In genomic region chr5:156326718-156327259, GRCh38 we compare ENCODE assay signal across 2 cellular contexts.
TF ChIP-seq lines count a peak whose summit lies in the region.

Gene SGCD, plus strand, starts transcription at chr5:156327164.

TF ChIP-seq in A549, 52 proteins besides CTCF, POLR2A, EP300 and RAD21 (continued from another document):
- TF ChIP-seq MAX (IDR thresholded peaks at IDR 0.05) (peak; percentile 58), FOXS1 (CRISPR knock-in tag; IDR thresholded peaks at IDR 0.05) (no peak), JUN (IDR thresholded peaks at IDR 0.05) (peak in 1 of 2 experiments; percentile 26; a peak in 1 of 5 replicates), RCOR1 (IDR thresholded peaks at IDR 0.05; ENCODE audit: low read depth, low read length) (no peak), ELK1 (IDR thresholded peaks at IDR 0.05; ENCODE audit: low read depth, low read length) (no peak), ZC3H11A (IDR thresholded peaks at IDR 0.05) (no peak), NFE2L2 (conservative IDR thresholded peaks at IDR 0.05; ENCODE audit: low read length) (no peak), HMGXB4 (CRISPR knock-in tag; IDR thresholded peaks at IDR 0.05; ENCODE audit: borderline replicate concordance) (no peak), CBX8 (IDR thresholded peaks at IDR 0.05) (no peak), SMC3 (IDR thresholded peaks at IDR 0.05) (no peak), CHD4 (IDR thresholded peaks at IDR 0.05; ENCODE audit: borderline replicate concordance) (no peak), HOXA7 (CRISPR knock-in tag; IDR thresholded peaks at IDR 0.05) (no peak), HOXB13 (CRISPR knock-in tag; IDR thresholded peaks at IDR 0.05; ENCODE audit: low read depth) (no peak), ESRRA (IDR thresholded peaks at IDR 0.05; ENCODE audit: borderline replicate concordance, low read length) (no peak), PHF8 (IDR thresholded peaks at IDR 0.05; ENCODE audit: borderline replicate concordance, low read depth) (no peak)
- TF ChIP-seq, protein P1, sequence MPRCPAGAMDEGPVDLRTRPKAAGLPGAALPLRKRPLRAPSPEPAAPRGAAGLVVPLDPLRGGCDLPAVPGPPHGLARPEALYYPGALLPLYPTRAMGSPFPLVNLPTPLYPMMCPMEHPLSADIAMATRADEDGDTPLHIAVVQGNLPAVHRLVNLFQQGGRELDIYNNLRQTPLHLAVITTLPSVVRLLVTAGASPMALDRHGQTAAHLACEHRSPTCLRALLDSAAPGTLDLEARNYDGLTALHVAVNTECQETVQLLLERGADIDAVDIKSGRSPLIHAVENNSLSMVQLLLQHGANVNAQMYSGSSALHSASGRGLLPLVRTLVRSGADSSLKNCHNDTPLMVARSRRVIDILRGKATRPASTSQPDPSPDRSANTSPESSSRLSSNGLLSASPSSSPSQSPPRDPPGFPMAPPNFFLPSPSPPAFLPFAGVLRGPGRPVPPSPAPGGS (IDR thresholded peaks at IDR 0.05), result no peak
- TF ChIP-seq, protein P2, sequence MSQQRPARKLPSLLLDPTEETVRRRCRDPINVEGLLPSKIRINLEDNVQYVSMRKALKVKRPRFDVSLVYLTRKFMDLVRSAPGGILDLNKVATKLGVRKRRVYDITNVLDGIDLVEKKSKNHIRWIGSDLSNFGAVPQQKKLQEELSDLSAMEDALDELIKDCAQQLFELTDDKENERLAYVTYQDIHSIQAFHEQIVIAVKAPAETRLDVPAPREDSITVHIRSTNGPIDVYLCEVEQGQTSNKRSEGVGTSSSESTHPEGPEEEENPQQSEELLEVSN (IDR thresholded peaks at IDR 0.05; ENCODE audit: borderline replicate concordance, low read depth), result peak; percentile 53; the same call in 1 of the 2 replicates

TF ChIP-seq in SK-N-SH, 30 proteins besides CTCF, POLR2A, EP300 and RAD21 (continued from another document):
- no peak for TF ChIP-seq USF1 (IDR thresholded peaks at IDR 0.05; ENCODE audit: borderline replicate concordance, low read depth)
- TF ChIP-seq, protein P3, sequence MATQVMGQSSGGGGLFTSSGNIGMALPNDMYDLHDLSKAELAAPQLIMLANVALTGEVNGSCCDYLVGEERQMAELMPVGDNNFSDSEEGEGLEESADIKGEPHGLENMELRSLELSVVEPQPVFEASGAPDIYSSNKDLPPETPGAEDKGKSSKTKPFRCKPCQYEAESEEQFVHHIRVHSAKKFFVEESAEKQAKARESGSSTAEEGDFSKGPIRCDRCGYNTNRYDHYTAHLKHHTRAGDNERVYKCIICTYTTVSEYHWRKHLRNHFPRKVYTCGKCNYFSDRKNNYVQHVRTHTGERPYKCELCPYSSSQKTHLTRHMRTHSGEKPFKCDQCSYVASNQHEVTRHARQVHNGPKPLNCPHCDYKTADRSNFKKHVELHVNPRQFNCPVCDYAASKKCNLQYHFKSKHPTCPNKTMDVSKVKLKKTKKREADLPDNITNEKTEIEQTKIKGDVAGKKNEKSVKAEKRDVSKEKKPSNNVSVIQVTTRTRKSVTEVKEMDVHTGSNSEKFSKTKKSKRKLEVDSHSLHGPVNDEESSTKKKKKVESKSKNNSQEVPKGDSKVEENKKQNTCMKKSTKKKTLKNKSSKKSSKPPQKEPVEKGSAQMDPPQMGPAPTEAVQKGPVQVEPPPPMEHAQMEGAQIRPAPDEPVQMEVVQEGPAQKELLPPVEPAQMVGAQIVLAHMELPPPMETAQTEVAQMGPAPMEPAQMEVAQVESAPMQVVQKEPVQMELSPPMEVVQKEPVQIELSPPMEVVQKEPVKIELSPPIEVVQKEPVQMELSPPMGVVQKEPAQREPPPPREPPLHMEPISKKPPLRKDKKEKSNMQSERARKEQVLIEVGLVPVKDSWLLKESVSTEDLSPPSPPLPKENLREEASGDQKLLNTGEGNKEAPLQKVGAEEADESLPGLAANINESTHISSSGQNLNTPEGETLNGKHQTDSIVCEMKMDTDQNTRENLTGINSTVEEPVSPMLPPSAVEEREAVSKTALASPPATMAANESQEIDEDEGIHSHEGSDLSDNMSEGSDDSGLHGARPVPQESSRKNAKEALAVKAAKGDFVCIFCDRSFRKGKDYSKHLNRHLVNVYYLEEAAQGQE (IDR thresholded peaks at IDR 0.05; ENCODE audit: low read depth, low read length), result no peak
- no peak for TF ChIP-seq IRF3 (IDR thresholded peaks at IDR 0.05; ENCODE audit: low read depth, low read length)
- TF ChIP-seq MAX (IDR thresholded peaks at IDR 0.05; ENCODE audit: low read depth), result no peak
- TF ChIP-seq MXI1 (IDR thresholded peaks at IDR 0.05; ENCODE audit: low read depth, low read length), result peak; percentile 29; the same call in 1 of the 2 replicates
- TF ChIP-seq, protein P4, sequence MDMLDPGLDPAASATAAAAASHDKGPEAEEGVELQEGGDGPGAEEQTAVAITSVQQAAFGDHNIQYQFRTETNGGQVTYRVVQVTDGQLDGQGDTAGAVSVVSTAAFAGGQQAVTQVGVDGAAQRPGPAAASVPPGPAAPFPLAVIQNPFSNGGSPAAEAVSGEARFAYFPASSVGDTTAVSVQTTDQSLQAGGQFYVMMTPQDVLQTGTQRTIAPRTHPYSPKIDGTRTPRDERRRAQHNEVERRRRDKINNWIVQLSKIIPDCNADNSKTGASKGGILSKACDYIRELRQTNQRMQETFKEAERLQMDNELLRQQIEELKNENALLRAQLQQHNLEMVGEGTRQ (IDR thresholded peaks at IDR 0.05; ENCODE audit: borderline replicate concordance, low read depth, low read length), result no peak
- TF ChIP-seq TCF12 (IDR thresholded peaks at IDR 0.05), result peak; percentile 72
- TF ChIP-seq JUND (IDR thresholded peaks at IDR 0.05), result no peak; the same call in 1 of the 2 replicates
- TF ChIP-seq CHD2 (IDR thresholded peaks at IDR 0.05; ENCODE audit: low read length, partially characterized antibody), result no peak
- TF ChIP-seq, protein P5, sequence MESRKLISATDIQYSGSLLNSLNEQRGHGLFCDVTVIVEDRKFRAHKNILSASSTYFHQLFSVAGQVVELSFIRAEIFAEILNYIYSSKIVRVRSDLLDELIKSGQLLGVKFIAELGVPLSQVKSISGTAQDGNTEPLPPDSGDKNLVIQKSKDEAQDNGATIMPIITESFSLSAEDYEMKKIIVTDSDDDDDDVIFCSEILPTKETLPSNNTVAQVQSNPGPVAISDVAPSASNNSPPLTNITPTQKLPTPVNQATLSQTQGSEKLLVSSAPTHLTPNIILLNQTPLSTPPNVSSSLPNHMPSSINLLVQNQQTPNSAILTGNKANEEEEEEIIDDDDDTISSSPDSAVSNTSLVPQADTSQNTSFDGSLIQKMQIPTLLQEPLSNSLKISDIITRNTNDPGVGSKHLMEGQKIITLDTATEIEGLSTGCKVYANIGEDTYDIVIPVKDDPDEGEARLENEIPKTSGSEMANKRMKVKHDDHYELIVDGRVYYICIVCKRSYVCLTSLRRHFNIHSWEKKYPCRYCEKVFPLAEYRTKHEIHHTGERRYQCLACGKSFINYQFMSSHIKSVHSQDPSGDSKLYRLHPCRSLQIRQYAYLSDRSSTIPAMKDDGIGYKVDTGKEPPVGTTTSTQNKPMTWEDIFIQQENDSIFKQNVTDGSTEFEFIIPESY (IDR thresholded peaks at IDR 0.05; ENCODE audit: borderline replicate concordance, low read depth), result no peak
- no peak for TF ChIP-seq POLR2AphosphoS5 (IDR thresholded peaks at IDR 0.05; ENCODE audit: low read depth, low read length)
- no peak for TF ChIP-seq RFX5 (IDR thresholded peaks at IDR 0.05; ENCODE audit: low read length)
- TF ChIP-seq TEAD4 (IDR thresholded peaks at IDR 0.05; ENCODE audit: borderline replicate concordance, insufficient read depth), result no peak
- TF ChIP-seq GABPA (IDR thresholded peaks at IDR 0.05; ENCODE audit: low read depth), result no peak
- no peak for TF ChIP-seq TAF1 (IDR thresholded peaks at IDR 0.05; ENCODE audit: borderline replicate concordance, low read depth, low read length)
- TF ChIP-seq MEF2A (IDR thresholded peaks at IDR 0.05; ENCODE audit: borderline replicate concordance, low read depth), result no peak
- no peak for TF ChIP-seq EZH2phosphoT487 (IDR thresholded peaks at IDR 0.05; ENCODE audit: borderline replicate concordance, low read depth)
- no peak for TF ChIP-seq NRF1 (IDR thresholded peaks at IDR 0.05; ENCODE audit: low read depth, low read length)
- no peak for TF ChIP-seq RXRA (IDR thresholded peaks at IDR 0.05; ENCODE audit: borderline replicate concordance, low read depth)
- peak; percentile 55; the same call in 1 of the 2 replicates for TF ChIP-seq NFIC (IDR thresholded peaks at IDR 0.05; ENCODE audit: borderline replicate concordance)
- TF ChIP-seq, protein P6, sequence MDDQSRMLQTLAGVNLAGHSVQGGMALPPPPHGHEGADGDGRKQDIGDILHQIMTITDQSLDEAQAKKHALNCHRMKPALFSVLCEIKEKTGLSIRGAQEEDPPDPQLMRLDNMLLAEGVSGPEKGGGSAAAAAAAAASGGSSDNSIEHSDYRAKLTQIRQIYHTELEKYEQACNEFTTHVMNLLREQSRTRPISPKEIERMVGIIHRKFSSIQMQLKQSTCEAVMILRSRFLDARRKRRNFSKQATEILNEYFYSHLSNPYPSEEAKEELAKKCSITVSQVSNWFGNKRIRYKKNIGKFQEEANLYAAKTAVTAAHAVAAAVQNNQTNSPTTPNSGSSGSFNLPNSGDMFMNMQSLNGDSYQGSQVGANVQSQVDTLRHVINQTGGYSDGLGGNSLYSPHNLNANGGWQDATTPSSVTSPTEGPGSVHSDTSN (IDR thresholded peaks at IDR 0.05), result no peak
- no peak for TF ChIP-seq SIN3A (IDR thresholded peaks at IDR 0.05; ENCODE audit: borderline replicate concordance, low read depth, low read length)
- TF ChIP-seq FOXJ3 (CRISPR knock-in tag; IDR thresholded peaks at IDR 0.05), result no peak
TF ChIP-seq in SK-N-SH: peak in this region for 4.
